ENCODE assay signal across 22 cellular contexts in genomic region chr13:81223784-81224501, GRCh38.
"Had no signal": no experiment of that assay in that cellular context is flagged by ENCODE, and none has a peak within 500 bp of the region (broad histone marks: within the 10 kb centered on the region; RNA-seq: fewer than 3 reads in every experiment).

No MANE protein-coding gene starts in this region.

- H3K4me3 ChIP-seq: dorsolateral prefrontal cortex, heart left ventricle, left ventricle myocardium inferior, lower lobe of right lung, ovary, right lobe of liver, testis had no signal

- H3K36me3 Mint-ChIP-seq: memory B cell; naive B cell; stimulated activated naive B cell treated with anti-CD40 and anti-IgM and Interleukin-4, amounts not matched to agents 10 μg/mL and 1 μg/mL and 100 μg/mL, for 72 hours; type B pancreatic cell had no signal

- H3K27ac ChIP-seq: dorsolateral prefrontal cortex, heart left ventricle, left ventricle myocardium inferior, lower lobe of right lung, ovary, right lobe of liver, testis had no signal

- H3K9me3 ChIP-seq: lower lobe of right lung, ovary, right lobe of liver, testis had no signal

- H3K4me1 Mint-ChIP-seq: memory B cell; naive B cell; stimulated activated naive B cell treated with anti-CD40 and anti-IgM and Interleukin-4, amounts not matched to agents 10 μg/mL and 1 μg/mL and 100 μg/mL, for 72 hours; stimulated activated naive CD8-positive, alpha-beta T cell treated with anti-CD3 and anti-CD28 coated beads, Interleukin-15, amount 100 ng/mL, for 72 hours had no signal

- H3K9me3 Mint-ChIP-seq: stimulated activated naive CD8-positive, alpha-beta T cell treated with anti-CD3 and anti-CD28 coated beads, Interleukin-15, amount 100 ng/mL, for 72 hours; type B pancreatic cell had no signal

- H3K36me3 ChIP-seq: heart left ventricle, left ventricle myocardium inferior, lower lobe of right lung, ovary, right lobe of liver had no signal

- DNase-seq: central memory CD4-positive, alpha-beta T cell; cortex of kidney; dorsolateral prefrontal cortex; effector CD8-positive, alpha-beta T cell; foreskin melanocyte; heart left ventricle; hypothalamus; kidney glomerular epithelial cell; left ventricle myocardium inferior; lower lobe of right lung; naive B cell; nucleus accumbens; ovary; right lobe of liver; stimulated activated CD4-positive, alpha-beta T cell treated with anti-CD3 and anti-CD28 coated beads, Interleukin-2, amount 100 ng/mL, for 24 hours; stimulated activated CD4-positive, alpha-beta T cell treated with anti-CD3 and anti-CD28 coated beads, Interleukin-4, amount 100 ng/mL, for 4 hours; stimulated activated naive B cell treated with anti-CD40 and anti-IgM and Interleukin-4, amounts not matched to agents 10 μg/mL and 1 μg/mL and 100 μg/mL, for 72 hours; stimulated activated naive CD8-positive, alpha-beta T cell treated with anti-CD3 and anti-CD28 coated beads, Interleukin-15, amount 100 ng/mL, for 72 hours; testis had no signal

- H3K27ac Mint-ChIP-seq: memory B cell; naive B cell; stimulated activated naive B cell treated with anti-CD40 and anti-IgM and Interleukin-4, amounts not matched to agents 10 μg/mL and 1 μg/mL and 100 μg/mL, for 72 hours; stimulated activated naive CD8-positive, alpha-beta T cell treated with anti-CD3 and anti-CD28 coated beads, Interleukin-15, amount 100 ng/mL, for 72 hours; type B pancreatic cell had no signal

- ATAC-seq: heart left ventricle; lower lobe of right lung; right lobe of liver; stimulated activated naive B cell treated with anti-CD40 and anti-IgM and Interleukin-4, amounts not matched to agents 10 μg/mL and 1 μg/mL and 100 μg/mL, for 72 hours; stimulated activated naive CD8-positive, alpha-beta T cell treated with anti-CD3 and anti-CD28 coated beads, Interleukin-15, amount 100 ng/mL, for 72 hours had no signal

- H3K27me3 ChIP-seq: dorsolateral prefrontal cortex, heart left ventricle, ovary, right lobe of liver, testis had no signal

- H3K4me1 ChIP-seq: heart left ventricle, left ventricle myocardium inferior, lower lobe of right lung, right lobe of liver, testis had no signal

- H3K4me3 Mint-ChIP-seq: memory B cell; mesothelial cell of epicardium; naive B cell; stimulated activated naive B cell treated with anti-CD40 and anti-IgM and Interleukin-4, amounts not matched to agents 10 μg/mL and 1 μg/mL and 100 μg/mL, for 72 hours; stimulated activated naive CD8-positive, alpha-beta T cell treated with anti-CD3 and anti-CD28 coated beads, Interleukin-15, amount 100 ng/mL, for 72 hours; type B pancreatic cell had no signal

- H3K27me3 Mint-ChIP-seq: memory B cell; naive B cell; stimulated activated naive B cell treated with anti-CD40 and anti-IgM and Interleukin-4, amounts not matched to agents 10 μg/mL and 1 μg/mL and 100 μg/mL, for 72 hours; stimulated activated naive CD8-positive, alpha-beta T cell treated with anti-CD3 and anti-CD28 coated beads, Interleukin-15, amount 100 ng/mL, for 72 hours; type B pancreatic cell had no signal
